Comparison of ENCODE assay signal across 8 cellular contexts in genomic region chr10:47165711-47166404, GRCh38.
DNase-seq lines count a peak whose midpoint lies in the region; ATAC-seq, FAIRE-seq and TF ChIP-seq lines count a peak whose summit lies in the region.

No MANE protein-coding gene starts in this region.

- H3K27ac ChIP-seq in GM12878 (ENCODE audit: control insufficient read depth, insufficient read depth): no peak overlapping the region

- WGBS in GM12878 (ENCODE audit: insufficient coverage, insufficient replicate concordance, low lambda C conversion rate, missing lambda C conversion rate): 16% methylated on average over 26 of the region's 26 CpGs

- no peak for TF ChIP-seq POLR2A in GM12878 (IDR thresholded peaks at IDR 0.05; ENCODE audit: low read depth, low read length)

- H4K20me1 ChIP-seq in GM12878 (ENCODE audit: control insufficient read depth, insufficient read depth): no peaks in the 10 kb centered on the region

- H3K27me3 Mint-ChIP-seq in T-helper 1 cell treated with Interleukin-12 subunit alpha and Interleukin-12 subunit beta and Interleukin-4 antibody, amounts not matched to agents 30 μg/mL and 1 μg/mL, for 36 hours (ENCODE audit: low read depth): no peaks in the 10 kb centered on the region

- TF ChIP-seq CTCF in BJ (IDR thresholded peaks at IDR 0.05; ENCODE audit: insufficient read depth, low read depth, low read length) (no peak), GM12878 (IDR thresholded peaks at IDR 0.05 in 2 of 3, conservative IDR thresholded peaks at IDR 0.05 in 1 of 3; ENCODE audit: control insufficient read depth in 2 of 3, extremely low read depth in 1 of 3, insufficient read depth in 1 of 3, low read depth in 3 of 3, low read length in 3 of 3) (no peak)

- FAIRE-seq in GM12878 (lab: Jason Lieb, UNC): no peak

- no peaks in the 10 kb centered on the region for H3K79me2 ChIP-seq in GM12878 (ENCODE audit: control insufficient read depth, insufficient read depth, low read length)

- RAD21 ChIA-PET in GM12878 (lab: Charles Lee; ENCODE audit: unreplicated experiment): no interaction called here

- H3K27ac Mint-ChIP-seq in T-helper 1 cell treated with Interleukin-12 subunit alpha and Interleukin-12 subunit beta and Interleukin-4 antibody, amounts not matched to agents 30 μg/mL and 1 μg/mL, for 36 hours: peak overlapping the region; percentile 32

- in situ Hi-C loops in GM12878 (cut with MboI): no loop called here

- H2AFZ ChIP-seq in GM12878 (ENCODE audit: control insufficient read depth, low read depth, low read length): no peak overlapping the region

- no peak for TF ChIP-seq EP300 in GM12878 (IDR thresholded peaks at IDR 0.05; ENCODE audit: borderline replicate concordance in 1 of 2, control insufficient read depth in 1 of 2, low read depth in 2 of 2, low read length in 2 of 2)

- POLR2A ChIA-PET in BJ (lab: Charles Lee): no interaction called here
- POLR2A ChIA-PET in GM12878 (lab: Charles Lee): interaction anchor here (0.6 kb wide), 1 partner anchor 1931 kb away, joined by 6 read pairs; no protein-coding TSS in a partner anchor

- H3K4me3 ChIP-seq in BJ (ENCODE audit: low read depth, low read length) (no peak overlapping the region), GM12878 (no peak overlapping the region)

- DNase-seq in BJ (ENCODE audit: low read depth) (peak; percentile 51), GM12878 (ENCODE audit: low read depth, low spot score) (no peak), islet precursor cell (peak; percentile 58), NCI-H526 treated with DMSO at 0.1 percent for 48 hours (lab: John Stamatoyannopoulos, UW) (no peak), NCI-H69 (lab: John Stamatoyannopoulos, UW) (no peak)
- DNase-seq in stimulated activated CD4-positive, alpha-beta T cell treated with anti-CD3 and anti-CD28 coated beads, Interleukin-1b, Interleukin-23, amount 100 ng/mL, for 4 hours (ENCODE audit: low read depth in 2 of 2): peak; percentile 12 to 24

- H3K4me1 ChIP-seq in GM12878 (ENCODE audit: control insufficient read depth, insufficient read depth, low read length): no peaks in the 10 kb centered on the region

- no peaks in the 10 kb centered on the region for H3K36me3 ChIP-seq in BJ (ENCODE audit: control insufficient read depth, insufficient read depth, low read length)
- H3K36me3 ChIP-seq in GM12878 (ENCODE audit: control insufficient read depth in 2 of 2, insufficient read depth in 2 of 2, low read length in 1 of 2): no peaks in the 10 kb centered on the region

- no peak overlapping the region for H3K4me2 ChIP-seq in GM12878 (ENCODE audit: control insufficient read depth, insufficient read depth)

- intact Hi-C loops in GM12878 (cut with micrococcal nuclease; ENCODE audit: unreplicated experiment): no loop called here

- no TSS peak for BruUV-seq in GM12878 (replicated peaks; lab: Mats Ljungman, UMichigan)

- CTCF ChIA-PET in BJ (lab: Yijun Ruan, JAX): interaction anchor here (1.1 to 3.2 kb wide), 6 partner anchors 8 to 152 kb away, joined by 3 to 10 read pairs (median 4); no protein-coding TSS in a partner anchor
- CTCF ChIA-PET in GM12878 (lab: Yijun Ruan, JAX): interaction anchor here (1.2 kb wide), 1 partner anchor 117 kb away, joined by 4 read pairs; no protein-coding TSS in a partner anchor

- H3K27me3 ChIP-seq in BJ (ENCODE audit: control insufficient read depth, insufficient read depth, low read length) (no peaks in the 10 kb centered on the region), GM12878 (replicated peaks in 1 of 2; ENCODE audit: control insufficient read depth in 2 of 2, insufficient read depth in 2 of 2, low read length in 1 of 2) (peaks cover 0 to 3% of the 10 kb centered on the region in 2 experiments; a peak in 1 of 4 replicates)

- H3K4me3 Mint-ChIP-seq in T-helper 1 cell treated with Interleukin-12 subunit alpha and Interleukin-12 subunit beta and Interleukin-4 antibody, amounts not matched to agents 30 μg/mL and 1 μg/mL, for 36 hours: peak overlapping the region; percentile 73

- TF ChIP-seq RAD21 in GM12878 (IDR thresholded peaks at IDR 0.05; ENCODE audit: insufficient read depth, low read depth, low read length): no peak

- peaks cover 4% of the 10 kb centered on the region for H3K9me3 Mint-ChIP-seq in T-helper 1 cell treated with Interleukin-12 subunit alpha and Interleukin-12 subunit beta and Interleukin-4 antibody, amounts not matched to agents 30 μg/mL and 1 μg/mL, for 36 hours

- ATAC-seq in GM12878 (peak; percentile 27), GM19455 (IDR thresholded peaks at IDR 0.05; ENCODE audit: unreplicated experiment) (no peak)

- H3K9ac ChIP-seq in GM12878 (ENCODE audit: control insufficient read depth, insufficient read depth, low read length): no peak overlapping the region

- SMC1A ChIA-PET in GM12878 (lab: Charles Lee; ENCODE audit: uncharacterized antibody, unreplicated experiment): interaction anchor here (0.9 to 1.3 kb wide), 3 partner anchors 9 to 118 kb away, joined by 3 to 4 read pairs (median 3); no protein-coding TSS in a partner anchor

- H3K4me1 Mint-ChIP-seq in T-helper 1 cell treated with Interleukin-12 subunit alpha and Interleukin-12 subunit beta and Interleukin-4 antibody, amounts not matched to agents 30 μg/mL and 1 μg/mL, for 36 hours (ENCODE audit: low read depth): peaks cover 13% of the 10 kb centered on the region

- H3K36me3 Mint-ChIP-seq in T-helper 1 cell treated with Interleukin-12 subunit alpha and Interleukin-12 subunit beta and Interleukin-4 antibody, amounts not matched to agents 30 μg/mL and 1 μg/mL, for 36 hours (ENCODE audit: low read depth): no peaks in the 10 kb centered on the region

- H3K9me3 ChIP-seq in GM12878 (replicated peaks; ENCODE audit: control insufficient read depth, insufficient read depth, low read length): no peaks in the 10 kb centered on the region; the same call in 2 of the 3 replicates

TF ChIP-seq in GM12878, 131 proteins besides CTCF, POLR2A, EP300 and RAD21 (continues in another document):
- TF ChIP-seq POLR2AphosphoS5 (IDR thresholded peaks at IDR 0.05; ENCODE audit: low read length) (no peak), PAX8 (IDR thresholded peaks at IDR 0.05) (no peak), NR2C2 (IDR thresholded peaks at IDR 0.05; ENCODE audit: borderline replicate concordance, control insufficient read depth, insufficient read length, low read depth) (no peak), IRF3 (IDR thresholded peaks at IDR 0.05) (no peak), POU2F2 (IDR thresholded peaks at IDR 0.05; ENCODE audit: borderline replicate concordance, low read depth, low read length) (no peak), ZSCAN29 (IDR thresholded peaks at IDR 0.05) (no peak), ZBTB33 (IDR thresholded peaks at IDR 0.05) (no peak), EGR1 (IDR thresholded peaks at IDR 0.05; ENCODE audit: borderline replicate concordance in 1 of 2, low read depth in 2 of 2, low read length in 2 of 2) (no peak), CREB1 (IDR thresholded peaks at IDR 0.05; ENCODE audit: low read depth) (no peak), DPF2 (IDR thresholded peaks at IDR 0.05) (no peak)
- TF ChIP-seq, protein P1, sequence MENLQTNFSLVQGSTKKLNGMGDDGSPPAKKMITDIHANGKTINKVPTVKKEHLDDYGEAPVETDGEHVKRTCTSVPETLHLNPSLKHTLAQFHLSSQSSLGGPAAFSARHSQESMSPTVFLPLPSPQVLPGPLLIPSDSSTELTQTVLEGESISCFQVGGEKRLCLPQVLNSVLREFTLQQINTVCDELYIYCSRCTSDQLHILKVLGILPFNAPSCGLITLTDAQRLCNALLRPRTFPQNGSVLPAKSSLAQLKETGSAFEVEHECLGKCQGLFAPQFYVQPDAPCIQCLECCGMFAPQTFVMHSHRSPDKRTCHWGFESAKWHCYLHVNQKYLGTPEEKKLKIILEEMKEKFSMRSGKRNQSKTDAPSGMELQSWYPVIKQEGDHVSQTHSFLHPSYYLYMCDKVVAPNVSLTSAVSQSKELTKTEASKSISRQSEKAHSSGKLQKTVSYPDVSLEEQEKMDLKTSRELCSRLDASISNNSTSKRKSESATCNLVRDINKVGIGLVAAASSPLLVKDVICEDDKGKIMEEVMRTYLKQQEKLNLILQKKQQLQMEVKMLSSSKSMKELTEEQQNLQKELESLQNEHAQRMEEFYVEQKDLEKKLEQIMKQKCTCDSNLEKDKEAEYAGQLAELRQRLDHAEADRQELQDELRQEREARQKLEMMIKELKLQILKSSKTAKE (IDR thresholded peaks at IDR 0.05; ENCODE audit: low read depth, poor library complexity, severe bottlenecking): no peak

Comparison
In these comparisons a context has a peak if more than half of its experiments do, and no peak if none do; other contexts are left out.
1. DNase-seq: peak in BJ (single experiment), islet precursor cell (single experiment) and stimulated activated CD4-positive, alpha-beta T cell treated with anti-CD3 and anti-CD28 coated beads, Interleukin-1b, Interleukin-23, amount 100 ng/mL, for 4 hours (2 of 2); none in GM12878 (single experiment), NCI-H526 treated with DMSO at 0.1 percent for 48 hours (single experiment) and NCI-H69 (single experiment).